In the genomic region with DNA sequence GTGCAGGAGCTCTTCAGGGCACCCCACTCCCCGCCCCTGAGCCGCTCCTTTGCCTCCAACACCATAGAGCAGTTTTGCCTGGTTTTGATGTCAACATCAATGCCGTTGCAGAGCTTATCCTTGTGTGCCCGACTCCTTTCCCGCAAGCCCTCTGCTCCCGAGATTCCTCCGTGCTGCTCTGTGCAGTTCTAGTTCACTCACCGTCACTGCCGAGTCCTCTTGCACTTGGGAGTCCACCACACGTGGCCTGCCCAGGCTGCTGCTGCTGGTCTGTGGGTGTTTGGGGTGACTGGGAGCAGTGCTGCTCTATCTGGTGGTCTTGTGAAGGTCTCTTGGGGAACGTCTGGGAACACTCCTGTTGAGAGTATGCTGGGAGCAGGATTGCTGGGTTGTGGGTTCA, we compare ENCODE assay signal across 6 cellular contexts.
"Had no signal": no experiment of that assay in that cellular context is flagged by ENCODE, and none has a peak within 500 bp of the region (broad histone marks: within the 10 kb centered on the region; RNA-seq: fewer than 3 reads in every experiment).

No MANE protein-coding gene starts in this region.

- FAIRE-seq: HTR-8/SVneo had no signal

- H3K27ac ChIP-seq: GM23248 had no signal

- H3K4me3 ChIP-seq: GM23248 had no signal

- DNase-seq: GM23248, GOT3, H9, HCEC 1CT, KBM-7 had no signal
